ENCODE assay signal across 8 cellular contexts in the genomic region with DNA sequence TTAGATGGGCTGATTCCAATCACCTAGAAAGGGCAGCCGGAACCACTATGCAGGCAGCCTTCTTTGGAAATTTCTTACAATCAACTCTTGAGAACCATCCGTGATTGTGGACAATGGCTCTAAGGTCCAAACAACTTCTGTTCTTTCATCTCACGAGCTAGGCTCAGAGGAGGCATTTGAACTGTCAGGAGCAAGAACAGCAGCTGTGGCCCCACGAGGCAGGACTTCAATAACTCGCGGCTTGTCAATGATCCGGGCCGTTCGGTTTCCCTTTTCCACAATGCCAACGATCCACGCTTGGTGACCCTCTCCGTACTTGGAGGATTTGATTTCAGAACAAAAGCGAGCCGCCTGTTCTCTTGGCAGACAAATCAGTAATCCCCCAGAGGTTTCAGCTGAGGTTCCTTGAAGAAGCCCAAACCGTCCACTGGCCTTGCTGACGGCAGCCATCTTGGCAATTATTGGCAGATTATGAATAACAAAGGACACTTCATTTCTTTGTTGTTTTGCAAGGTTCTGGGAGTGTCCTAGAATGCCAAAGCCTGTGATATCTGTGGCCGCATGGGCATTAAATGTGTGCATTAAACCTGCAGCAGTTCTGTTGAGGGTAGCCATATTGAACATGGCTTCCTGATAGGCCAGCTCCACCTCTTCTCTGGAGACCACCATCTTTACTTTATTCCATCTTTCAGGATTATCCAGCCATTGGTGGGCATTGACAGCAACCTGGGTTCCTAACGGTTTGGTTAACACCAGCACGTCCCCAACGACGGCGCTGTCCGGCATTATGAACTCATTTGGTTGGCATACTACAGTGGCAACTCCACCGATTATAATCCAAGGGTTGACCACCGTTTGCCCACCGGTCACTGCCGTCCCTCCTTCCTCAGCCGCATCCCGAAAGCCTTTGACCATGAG. TPM values are rescaled to one million over a fixed set of nuclear protein-coding genes. Genes with fewer than 3 reads are reported as not detected.
DNase-seq lines count a peak whose midpoint lies in the region; ATAC-seq, FAIRE-seq and TF ChIP-seq lines count a peak whose summit lies in the region.

No MANE protein-coding gene starts in this region.

- CTCF ChIA-PET in A549 (lab: Yijun Ruan, JAX), result interaction anchor here (1.1 to 6.7 kb wide), 8 partner anchors 14 to 352 kb away, joined by 3 to 36 read pairs (median 3); a partner anchor contains a TSS
- CTCF ChIA-PET in MCF 10A (lab: Yijun Ruan, JAX), result interaction anchor here (0.6 to 2.2 kb wide), 6 partner anchors 9 to 184 kb away, joined by 3 to 9 read pairs (median 4); a partner anchor contains a TSS

- H3K27ac ChIP-seq in A549, result peak overlapping the region; percentile 91 to 99

- peak overlapping the region; percentile 90 for H3K27ac Mint-ChIP-seq in MCF 10A (ENCODE audit: low read depth, unreplicated experiment)

- H3K36me3 ChIP-seq in mucosa of descending colon (ENCODE audit: low read depth), result no peaks in the 10 kb centered on the region

- TF ChIP-seq CTCF in A549 (IDR thresholded peaks at IDR 0.05) (no peak), HFF-Myc (IDR thresholded peaks at IDR 0.05; ENCODE audit: low read depth, low read length, missing control alignments) (no peak), MCF 10A (IDR thresholded peaks at IDR 0.05; ENCODE audit: unreplicated experiment) (no peak), mucosa of descending colon (IDR thresholded peaks at IDR 0.05) (no peak)

- peak overlapping the region; percentile 84 for H3K4me3 ChIP-seq in A549
- peak overlapping the region; percentile 85 for H3K4me3 ChIP-seq in HFF-Myc (replicated peaks; ENCODE audit: low read depth, low read length)
- peak overlapping the region; percentile 80 for H3K4me3 ChIP-seq in mucosa of descending colon

- WGBS in A549 (ENCODE audit: missing lambda C conversion rate), result 92% methylated on average over 29 of the region's 29 CpGs

- H3K27me3 Mint-ChIP-seq in MCF 10A (ENCODE audit: insufficient read depth, unreplicated experiment), result no peaks in the 10 kb centered on the region

- POLR2A ChIA-PET in A549 (lab: Yijun Ruan, JAX), result interaction anchor here (0.6 to 2.5 kb wide), 7 partner anchors 12 to 166 kb away, joined by 3 to 11 read pairs (median 5); a partner anchor contains a TSS
- POLR2A ChIA-PET in MCF 10A (lab: Yijun Ruan, JAX), result interaction anchor here (0.6 to 3.9 kb wide), 16 partner anchors 15 to 255 kb away, joined by 3 to 18 read pairs (median 4); a partner anchor contains a TSS

- peaks cover 17% of the 10 kb centered on the region for H3K4me1 Mint-ChIP-seq in MCF 10A (ENCODE audit: insufficient read depth, unreplicated experiment)

- H3K4me1 ChIP-seq in A549, result peaks cover 19% of the 10 kb centered on the region
- H3K4me1 ChIP-seq in mucosa of descending colon (ENCODE audit: low read depth), result peaks cover 29% of the 10 kb centered on the region

- TF ChIP-seq RAD21 in A549 (conservative IDR thresholded peaks at IDR 0.05 in 1 of 2, IDR thresholded peaks at IDR 0.05 in 1 of 2), result no peak

- TSS peak; percentile 63 for BruUV-seq in MCF 10A (replicated peaks; lab: Mats Ljungman, UMichigan)

- DNase-seq in A549 (ENCODE audit: low read depth in 1 of 2, low spot score in 1 of 2) (no peak), HFF-Myc (ENCODE audit: extremely low read depth, low read depth) (no peak), MCF 10A (ENCODE audit: unreplicated experiment) (no peak), mucosa of descending colon (no peak), erythroblast (lab: John Stamatoyannopoulos, UW) (no peak), midbrain (lab: John Stamatoyannopoulos, UW) (no peak), SHP77 (lab: John Stamatoyannopoulos, UW) (no peak), SIG-M5 treated with dmso at 0.1 percent for 504 hours (lab: John Stamatoyannopoulos, UW; ENCODE audit: unreplicated experiment) (no peak)

- intact Hi-C loops in MCF 10A (cut with micrococcal nuclease) (no loop called here), mucosa of descending colon (cut with DNase I, micrococcal nuclease) (no loop called here)

- no peak for TF ChIP-seq POLR2A in A549 (IDR thresholded peaks at IDR 0.05; ENCODE audit: low read length)
- TF ChIP-seq POLR2A in erythroblast (IDR thresholded peaks at IDR 0.05; ENCODE audit: low read length), result no peak

- H3K4me2 ChIP-seq in A549, result peak overlapping the region; percentile 83

- H3K36me3 Mint-ChIP-seq in MCF 10A (ENCODE audit: insufficient read depth, unreplicated experiment), result peaks cover 42% of the 10 kb centered on the region

- FAIRE-seq in A549 (lab: Jason Lieb, UNC), result no peak

- peaks cover 7% of the 10 kb centered on the region for H3K9me3 Mint-ChIP-seq in MCF 10A (ENCODE audit: unreplicated experiment)

- no peaks in the 10 kb centered on the region for H3K9me3 ChIP-seq in A549
- H3K9me3 ChIP-seq in mucosa of descending colon, result no peaks in the 10 kb centered on the region

- H3K4me3 Mint-ChIP-seq in MCF 10A (ENCODE audit: unreplicated experiment), result peak overlapping the region; percentile 80

- no peak for TF ChIP-seq EP300 in A549 (IDR thresholded peaks at IDR 0.05)

- ATAC-seq in A549 (no peak), mucosa of descending colon (no peak)

TF ChIP-seq in A549, 52 proteins besides CTCF, POLR2A, EP300 and RAD21:
- TF ChIP-seq GATA3 (IDR thresholded peaks at IDR 0.05; ENCODE audit: borderline replicate concordance) (no peak), HDAC2 (IDR thresholded peaks at IDR 0.05) (no peak), ZSCAN20 (CRISPR knock-in tag; IDR thresholded peaks at IDR 0.05) (no peak), CHD4 (IDR thresholded peaks at IDR 0.05; ENCODE audit: borderline replicate concordance) (no peak)
- TF ChIP-seq, protein P1, sequence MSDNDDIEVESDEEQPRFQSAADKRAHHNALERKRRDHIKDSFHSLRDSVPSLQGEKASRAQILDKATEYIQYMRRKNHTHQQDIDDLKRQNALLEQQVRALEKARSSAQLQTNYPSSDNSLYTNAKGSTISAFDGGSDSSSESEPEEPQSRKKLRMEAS (IDR thresholded peaks at IDR 0.05), result no peak

RNA-seq across cellular contexts. Expression of a gene that starts 1.2 kb away (rescaled TPM):
- 61.5 and 72.6 TPM in 2 replicates for polyA plus RNA-seq in A549 (2011; rRNA removed)
- 36.4 and 42.6 TPM in 2 replicates for polyA plus RNA-seq in A549 (2012; cell fraction: cytosol; rRNA removed)
- polyA plus RNA-seq in A549 (2012; cell fraction: nucleus; rRNA removed), result 16.1 and 18.8 TPM in 2 replicates
- 42.8 to 48.9 TPM (median 47.8 TPM) in 3 replicates for polyA plus RNA-seq in A549 (2017; fragmentation: RNase III; extraction: RNeasy Plus Mini Kit Qiagen cat#74134 plus additional on column Dnase treatment)
- 32.3 and 37.4 TPM in 2 replicates for polyA minus RNA-seq in A549 (2011; rRNA and poly(A)+ RNA removed)
- total RNA-seq in MCF 10A (2022), result 51.9 and 73.3 TPM in 2 replicates
- total RNA-seq in mucosa of descending colon, result 100 to 1,000 TPM; 107 to 185 (median 142) TPM

RNA-seq across cellular contexts. Expression of a gene that starts 14.7 kb away (rescaled TPM):
- polyA plus RNA-seq in A549 (2011; rRNA removed) (105 and 122 TPM in 2 replicates), A549 (2017; fragmentation: RNase III; extraction: RNeasy Plus Mini Kit Qiagen cat#74134 plus additional on column Dnase treatment) (114 to 121 TPM (median 120 TPM) in 3 replicates)
- 179 and 200 TPM in 2 replicates for polyA plus RNA-seq in A549 (2012; cell fraction: cytosol; rRNA removed)
- polyA plus RNA-seq in A549 (2012; cell fraction: nucleus; rRNA removed), result 106 and 110 TPM in 2 replicates
- 36.0 and 47.7 TPM in 2 replicates for polyA minus RNA-seq in A549 (2011; rRNA and poly(A)+ RNA removed)
- total RNA-seq in MCF 10A (2022) (29.1 and 42.4 TPM in 2 replicates), mucosa of descending colon (10 to 100 TPM; 43.7 to 95.8 (median 89.1) TPM)

RNA-seq across cellular contexts. Expression of a gene that starts 28.1 kb away (rescaled TPM):
- polyA plus RNA-seq in A549 (2011; rRNA removed), result 0.40 and 0.94 TPM in 2 replicates
- 0.39 and 0.42 TPM in 2 replicates for polyA plus RNA-seq in A549 (2012; cell fraction: cytosol; rRNA removed)
- polyA plus RNA-seq in A549 (2012; cell fraction: nucleus; rRNA removed), result 0.31 and 0.95 TPM in 2 replicates
- polyA plus RNA-seq in A549 (2017; fragmentation: RNase III; extraction: RNeasy Plus Mini Kit Qiagen cat#74134 plus additional on column Dnase treatment), result 0.08 to 0.51 TPM (median 0.17 TPM) in 3 replicates
- polyA minus RNA-seq in A549 (2011; rRNA and poly(A)+ RNA removed), result 1.3 and 1.4 TPM in 2 replicates
- total RNA-seq in MCF 10A (2022), result not detected in 2 replicates
- total RNA-seq in mucosa of descending colon, result 10 to 100 TPM in 1 of 3 donors, 1 to 10 TPM in 2; 8.1 to 14.8 (median 8.5) TPM

RNA-seq across cellular contexts. Expression of a gene that starts 37.1 kb away (rescaled TPM):
- 5.0 and 5.7 TPM in 2 replicates for polyA plus RNA-seq in A549 (2011; rRNA removed)
- polyA plus RNA-seq in A549 (2012; cell fraction: cytosol; rRNA removed), result 13.6 and 22.1 TPM in 2 replicates
- polyA plus RNA-seq in A549 (2012; cell fraction: nucleus; rRNA removed), result 12.7 and 26.3 TPM in 2 replicates
- 6.8 to 7.9 TPM (median 7.2 TPM) in 3 replicates for polyA plus RNA-seq in A549 (2017; fragmentation: RNase III; extraction: RNeasy Plus Mini Kit Qiagen cat#74134 plus additional on column Dnase treatment)
- 2.8 and 3.6 TPM in 2 replicates for polyA minus RNA-seq in A549 (2011; rRNA and poly(A)+ RNA removed)
- total RNA-seq in MCF 10A (2022), result 8.1 and 8.3 TPM in 2 replicates
- 10 to 100 TPM in 1 of 3 donors, 1 to 10 TPM in 2; 3.8 to 11.6 (median 4.3) TPM for total RNA-seq in mucosa of descending colon

RNA-seq across cellular contexts. Expression of a gene that starts 49.3 kb away (rescaled TPM):
- polyA plus RNA-seq in A549 (2011; rRNA removed) (7.0 and 9.3 TPM in 2 replicates), A549 (2017; fragmentation: RNase III; extraction: RNeasy Plus Mini Kit Qiagen cat#74134 plus additional on column Dnase treatment) (9.1 to 10.4 TPM (median 9.7 TPM) in 3 replicates)
- polyA plus RNA-seq in A549 (2012; cell fraction: cytosol; rRNA removed), result 8.1 and 10.4 TPM in 2 replicates
- polyA plus RNA-seq in A549 (2012; cell fraction: nucleus; rRNA removed), result 12.0 and 13.2 TPM in 2 replicates
- polyA minus RNA-seq in A549 (2011; rRNA and poly(A)+ RNA removed), result 7.2 and 9.6 TPM in 2 replicates
- total RNA-seq in MCF 10A (2022) (11.0 and 12.4 TPM in 2 replicates), mucosa of descending colon (10 to 100 TPM in 1 of 3 donors, 1 to 10 TPM in 2; 6.5 to 13.7 (median 6.6) TPM)
